In the genomic region with DNA sequence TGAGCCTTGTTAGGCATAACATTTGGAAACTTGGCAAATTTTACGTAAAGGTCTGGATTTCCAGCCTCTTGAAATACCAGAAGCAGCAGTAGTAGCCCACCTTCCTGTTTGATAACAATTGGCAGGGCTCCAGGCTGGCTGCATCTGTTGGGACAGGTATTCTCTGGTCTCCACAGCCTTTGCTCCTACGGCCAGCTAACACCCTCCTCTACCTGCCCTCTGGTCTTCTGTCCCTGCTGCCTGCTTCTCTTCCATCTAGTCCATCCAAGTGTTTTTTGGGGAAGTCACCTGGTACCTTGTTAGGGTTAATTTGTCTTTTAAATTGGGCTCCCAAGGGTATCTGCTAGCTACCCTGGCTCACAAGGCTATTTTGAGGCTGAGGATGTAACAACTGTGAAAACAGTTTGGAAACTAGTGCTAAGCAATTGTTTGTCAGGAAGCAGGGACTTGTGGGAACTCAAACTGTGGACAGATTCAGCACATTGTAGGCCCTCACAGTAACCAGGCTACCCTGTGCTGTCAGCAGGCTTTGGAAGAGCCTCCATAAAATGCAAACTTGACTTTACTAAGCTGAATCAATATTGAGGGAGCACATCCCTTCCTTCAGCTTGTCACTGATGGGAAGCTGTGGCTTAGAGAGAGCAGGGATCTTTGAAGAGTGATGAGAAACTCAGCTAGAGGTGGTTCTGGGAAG, we compare ENCODE assay signal across 10 cellular contexts. TPM values are rescaled to one million over a fixed set of nuclear protein-coding genes. Genes with fewer than 3 reads are reported as not detected.
A peak's percentile ranks its signal among the peaks of the same experiment; 100 is the strongest.
DNase-seq lines count a peak whose midpoint lies in the region; ATAC-seq and TF ChIP-seq lines count a peak whose summit lies in the region.
"Had no signal": no experiment of that assay in that cellular context is flagged by ENCODE, and none has a peak within 500 bp of the region (broad histone marks: within the 10 kb centered on the region; RNA-seq: fewer than 3 reads in every experiment).

No MANE protein-coding gene starts in this region.

- H3K4me1 Mint-ChIP-seq in CD8-positive, alpha-beta T cell (ENCODE audit: low read depth) = peaks cover 47% of the 10 kb centered on the region
- H3K4me1 Mint-ChIP-seq in activated CD4-positive, alpha-beta memory T cell treated with anti-CD3 and anti-CD28 coated beads, Interleukin-2, amount 10 ng/mL, durations not matched to agents 7 days and 5 days = peaks cover 65% of the 10 kb centered on the region
- H3K4me1 Mint-ChIP-seq in mesothelial cell of epicardium = peaks cover 44% of the 10 kb centered on the region

- POLR2A ChIA-PET in CD8-positive, alpha-beta T cell (lab: Charles Lee) = no interaction called here
- POLR2A ChIA-PET in activated CD4-positive, alpha-beta memory T cell treated with anti-CD3 and anti-CD28 coated beads, Interleukin-2, amount 10 ng/mL, durations not matched to agents 7 days and 5 days (lab: Charles Lee) = interaction anchor here (1.7 to 3.1 kb wide), 2 partner anchors 8 to 13 kb away, joined by 6 to 10 read pairs; a partner anchor contains a TSS

- H3K27ac Mint-ChIP-seq in CD8-positive, alpha-beta T cell = peak overlapping the region; percentile 56
- H3K27ac Mint-ChIP-seq in activated CD4-positive, alpha-beta memory T cell treated with anti-CD3 and anti-CD28 coated beads, Interleukin-2, amount 10 ng/mL, durations not matched to agents 7 days and 5 days = peak overlapping the region; percentile 3
- peak overlapping the region; percentile 77 for H3K27ac Mint-ChIP-seq in mesothelial cell of epicardium

- no peak overlapping the region for H3K4me3 Mint-ChIP-seq in CD8-positive, alpha-beta T cell
- H3K4me3 Mint-ChIP-seq in activated CD4-positive, alpha-beta memory T cell treated with anti-CD3 and anti-CD28 coated beads, Interleukin-2, amount 10 ng/mL, durations not matched to agents 7 days and 5 days = no peak overlapping the region
- no peak overlapping the region for H3K4me3 Mint-ChIP-seq in mesothelial cell of epicardium

- peaks cover 22% of the 10 kb centered on the region for H3K4me1 ChIP-seq in CD8-positive, alpha-beta T cell (ENCODE audit: insufficient read depth, low read length)

- DNase-seq in CD8-positive, alpha-beta T cell = no peak
- DNase-seq in HCEC 1CT (peak; percentile 6), mesothelial cell of epicardium (ENCODE audit: low spot score in 2 of 2, unreplicated experiment in 2 of 2) (no peak), posterior cingulate gyrus (no peak), RKO (ENCODE audit: low spot score) (no peak)
- no peak for DNase-seq in activated CD4-positive, alpha-beta memory T cell treated with anti-CD3 and anti-CD28 coated beads, Interleukin-2, amount 10 ng/mL, durations not matched to agents 7 days and 5 days
- DNase-seq: activated effector memory CD4-positive, alpha-beta T cell treated with Interleukin-2 at 50 U/mL for 16 hours; midbrain; stimulated activated CD4-positive, alpha-beta T cell treated with anti-CD3 and anti-CD28 coated beads, Interleukin-4, amount 100 ng/mL, for 24 hours had no signal

- H3K36me3 Mint-ChIP-seq in CD8-positive, alpha-beta T cell = peaks cover 73% of the 10 kb centered on the region
- H3K36me3 Mint-ChIP-seq in activated CD4-positive, alpha-beta memory T cell treated with anti-CD3 and anti-CD28 coated beads, Interleukin-2, amount 10 ng/mL, durations not matched to agents 7 days and 5 days (ENCODE audit: low read depth) = peaks cover 56% of the 10 kb centered on the region
- H3K36me3 Mint-ChIP-seq in mesothelial cell of epicardium = peaks cover 19% of the 10 kb centered on the region

- H3K9me3 Mint-ChIP-seq in CD8-positive, alpha-beta T cell = no peaks in the 10 kb centered on the region
- no peaks in the 10 kb centered on the region for H3K9me3 Mint-ChIP-seq in activated CD4-positive, alpha-beta memory T cell treated with anti-CD3 and anti-CD28 coated beads, Interleukin-2, amount 10 ng/mL, durations not matched to agents 7 days and 5 days
- H3K9me3 Mint-ChIP-seq in mesothelial cell of epicardium = no peaks in the 10 kb centered on the region

- no peak for TF ChIP-seq CTCF in CD8-positive, alpha-beta T cell (IDR thresholded peaks at IDR 0.05)
- no peak for TF ChIP-seq CTCF in mesothelial cell of epicardium (IDR thresholded peaks at IDR 0.05; ENCODE audit: unreplicated experiment)

- no peak overlapping the region for H3K4me3 ChIP-seq in CD8-positive, alpha-beta T cell (ENCODE audit: low read depth, low read length)

- no peaks in the 10 kb centered on the region for H3K27me3 ChIP-seq in CD8-positive, alpha-beta T cell (ENCODE audit: insufficient read depth, low read length)

- no peaks in the 10 kb centered on the region for H3K27me3 Mint-ChIP-seq in CD8-positive, alpha-beta T cell (ENCODE audit: low read depth)
- no peaks in the 10 kb centered on the region for H3K27me3 Mint-ChIP-seq in activated CD4-positive, alpha-beta memory T cell treated with anti-CD3 and anti-CD28 coated beads, Interleukin-2, amount 10 ng/mL, durations not matched to agents 7 days and 5 days
- no peaks in the 10 kb centered on the region for H3K27me3 Mint-ChIP-seq in mesothelial cell of epicardium (ENCODE audit: low read depth)

- peaks cover 41% of the 10 kb centered on the region for H3K36me3 ChIP-seq in CD8-positive, alpha-beta T cell (ENCODE audit: insufficient read depth, low read length)

- no peak overlapping the region for H3K27ac ChIP-seq in CD8-positive, alpha-beta T cell (ENCODE audit: low read depth, low read length)

- no peaks in the 10 kb centered on the region for H3K9me3 ChIP-seq in CD8-positive, alpha-beta T cell (ENCODE audit: low read length)

- CTCF ChIA-PET in CD8-positive, alpha-beta T cell (lab: Charles Lee) = interaction anchor here (3.0 to 9.1 kb wide), 2 partner anchors 1151 to 1155 kb away, joined by 12 to 204 read pairs; no protein-coding TSS in a partner anchor
- CTCF ChIA-PET in activated CD4-positive, alpha-beta memory T cell treated with anti-CD3 and anti-CD28 coated beads, Interleukin-2, amount 10 ng/mL, durations not matched to agents 7 days and 5 days (lab: Charles Lee) = interaction anchor here (1.3 kb wide), 1 partner anchor 9 kb away, joined by 3 read pairs; a partner anchor contains a TSS

- no peak for ATAC-seq in CD8-positive, alpha-beta T cell
- no peak for ATAC-seq in GM19452 (IDR thresholded peaks at IDR 0.05; ENCODE audit: unreplicated experiment)

- intact Hi-C loops in CD8-positive, alpha-beta T cell (cut with DNase I, micrococcal nuclease) = no loop called here
- intact Hi-C loops in posterior cingulate gyrus (cut with DNase I) = no loop called here

RNA-seq across cellular contexts. Expression of a gene that starts 8.5 kb away (rescaled TPM):
- 1,000 to 10,000 TPM; 1,832 to 1,931 TPM for total RNA-seq in CD8-positive, alpha-beta T cell
- 1,000 to 10,000 TPM; 1,304 to 1,323 TPM for total RNA-seq in activated CD4-positive, alpha-beta memory T cell treated with anti-CD3 and anti-CD28 coated beads, Interleukin-2, amount 10 ng/mL, durations not matched to agents 7 days and 5 days
- total RNA-seq in mesothelial cell of epicardium = 1,414 to 1,482 TPM (median 1,481 TPM) in 3 replicates

RNA-seq across cellular contexts. Expression of a gene that starts 12.9 kb away (rescaled TPM):
- 1 to 10 TPM; 5.9 to 7.0 TPM for total RNA-seq in CD8-positive, alpha-beta T cell
- total RNA-seq in activated CD4-positive, alpha-beta memory T cell treated with anti-CD3 and anti-CD28 coated beads, Interleukin-2, amount 10 ng/mL, durations not matched to agents 7 days and 5 days = 10 to 100 TPM; 16.6 to 16.8 TPM
- 23.7 to 24.5 TPM (median 23.9 TPM) in 3 replicates for total RNA-seq in mesothelial cell of epicardium

Comparison
In these comparisons a context has a peak if more than half of its experiments do, and no peak if none do; other contexts are left out.
1. H3K27ac Mint-ChIP-seq: peak in every context shown above with its lines; median percentile 77 in mesothelial cell of epicardium; 56 in CD8-positive, alpha-beta T cell; 3 in activated CD4-positive, alpha-beta memory T cell treated with anti-CD3 and anti-CD28 coated beads, Interleukin-2, amount 10 ng/mL, durations not matched to agents 7 days and 5 days.